ENCODE assay signal across 20 cellular contexts in the genomic region with DNA sequence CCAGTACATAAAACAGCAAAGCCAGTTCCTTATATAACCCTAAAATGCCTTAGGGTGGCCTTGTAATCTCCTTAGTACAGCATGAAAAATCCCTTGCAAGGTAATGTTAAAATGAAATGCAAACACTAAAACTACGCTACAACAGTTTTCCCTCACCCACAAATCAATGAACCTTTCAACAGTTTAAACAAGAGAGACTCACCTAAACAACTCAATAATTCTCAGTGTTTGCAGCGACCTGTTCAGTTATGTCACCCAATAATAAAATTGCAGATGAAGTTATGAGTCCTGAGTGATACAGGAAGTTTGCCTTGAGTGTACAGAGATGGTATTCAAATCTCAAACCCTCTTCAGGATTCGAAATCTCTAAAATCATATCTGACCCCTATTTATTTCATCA.
"Had no signal": no experiment of that assay in that cellular context is flagged by ENCODE, and none has a peak within 500 bp of the region (broad histone marks: within the 10 kb centered on the region; RNA-seq: fewer than 3 reads in every experiment).

No MANE protein-coding gene starts in this region.

- ATAC-seq: foreskin keratinocyte; gastroesophageal sphincter; heart left ventricle; left cardiac atrium; left lung; left ventricle myocardium superior; lower lobe of right lung; mucosa of descending colon; naive thymus-derived CD8-positive, alpha-beta T cell had no signal

- H3K27me3 ChIP-seq: colonic mucosa, esophagus muscularis mucosa, foreskin keratinocyte, gastroesophageal sphincter, heart left ventricle, hepatocyte, left lung had no signal

- H3K36me3 ChIP-seq: colonic mucosa, esophagus muscularis mucosa, gastroesophageal sphincter, heart left ventricle, left lung, lower lobe of right lung had no signal

- H3K9me3 ChIP-seq: colonic mucosa, esophagus muscularis mucosa, gastroesophageal sphincter, heart left ventricle, left lung, lower lobe of right lung, mucosa of descending colon had no signal

- H3K27ac ChIP-seq: colonic mucosa, esophagus muscularis mucosa, foreskin keratinocyte, gastroesophageal sphincter, heart left ventricle, hepatocyte, left lung, lower lobe of right lung had no signal

- H3K4me3 Mint-ChIP-seq: dendritic cell treated with granulocyte-macrophage colony-stimulating factor and Interleukin-4, amounts not matched to agents 40 ng/mL and 50 ng/mL, for 4 days; mesothelial cell of epicardium; naive B cell; naive thymus-derived CD8-positive, alpha-beta T cell had no signal

- H3K4me3 ChIP-seq: colonic mucosa, esophagus muscularis mucosa, gastroesophageal sphincter, heart left ventricle, hepatocyte, left lung, lower lobe of right lung, mucosa of descending colon had no signal

- H3K9me3 Mint-ChIP-seq: dendritic cell treated with granulocyte-macrophage colony-stimulating factor and Interleukin-4, amounts not matched to agents 40 ng/mL and 50 ng/mL, for 4 days; naive B cell had no signal

- DNase-seq: colonic mucosa; cortex of kidney; effector CD4-positive, alpha-beta T cell; effector memory CD4-positive, alpha-beta T cell; foreskin keratinocyte; heart left ventricle; hypothalamus; left cardiac atrium; left lung; left ventricle myocardium superior; lower lobe of right lung; mesenchymal stem cell; mucosa of descending colon; naive B cell; naive thymus-derived CD8-positive, alpha-beta T cell had no signal

- H3K27me3 Mint-ChIP-seq: dendritic cell treated with granulocyte-macrophage colony-stimulating factor and Interleukin-4, amounts not matched to agents 40 ng/mL and 50 ng/mL, for 4 days; naive B cell; naive thymus-derived CD8-positive, alpha-beta T cell had no signal

- H3K4me1 ChIP-seq: colonic mucosa, gastroesophageal sphincter, left lung, lower lobe of right lung had no signal

- H3K27ac Mint-ChIP-seq: dendritic cell treated with granulocyte-macrophage colony-stimulating factor and Interleukin-4, amounts not matched to agents 40 ng/mL and 50 ng/mL, for 4 days; mesothelial cell of epicardium had no signal

- H3K36me3 Mint-ChIP-seq: mesothelial cell of epicardium, naive B cell had no signal
